1 cellular context compared by ENCODE assay signal in the genomic region with DNA sequence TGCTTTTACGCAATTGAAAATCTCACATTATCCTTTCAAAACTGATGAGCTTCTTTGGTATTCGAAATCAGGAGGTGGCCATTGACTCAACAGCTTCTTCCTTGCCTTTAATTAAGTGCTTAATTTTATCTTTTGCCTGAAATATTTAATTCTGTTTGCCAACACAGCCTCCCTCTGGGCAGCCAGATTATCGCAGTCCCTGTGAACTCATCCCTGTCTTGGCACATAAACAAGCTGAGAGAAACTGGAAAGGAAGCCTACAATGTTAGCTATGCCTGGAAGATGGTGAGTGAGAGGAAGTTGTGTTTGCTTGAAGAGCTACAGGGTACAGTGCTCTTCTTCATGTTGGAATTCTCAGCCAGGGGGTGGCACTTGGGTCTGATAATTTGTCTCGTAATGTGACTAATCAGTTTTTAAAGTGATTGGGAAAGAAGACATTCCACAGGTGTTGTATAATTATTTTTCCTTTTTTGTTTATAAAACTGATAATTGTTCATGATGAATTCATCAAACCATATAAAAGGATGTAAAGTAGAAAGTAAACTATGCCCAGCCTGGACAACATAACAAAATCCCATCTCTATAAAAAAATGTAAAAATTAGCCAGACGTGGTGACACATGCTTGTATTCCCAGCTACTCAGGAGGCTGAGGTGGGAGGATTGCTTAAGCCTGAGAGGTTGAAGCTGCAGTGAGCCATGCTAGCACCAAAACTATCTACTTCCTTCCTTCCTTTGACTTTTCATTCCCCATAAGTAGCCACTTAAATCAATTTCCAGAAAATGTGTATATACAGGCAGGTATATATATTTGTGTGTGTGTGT.
TF ChIP-seq lines count a peak whose summit lies in the region.

No MANE protein-coding gene starts in this region.

TF ChIP-seq in WTC11, 78 proteins besides CTCF, POLR2A, EP300 and RAD21 (continued from another document):
- TF ChIP-seq, protein P1, sequence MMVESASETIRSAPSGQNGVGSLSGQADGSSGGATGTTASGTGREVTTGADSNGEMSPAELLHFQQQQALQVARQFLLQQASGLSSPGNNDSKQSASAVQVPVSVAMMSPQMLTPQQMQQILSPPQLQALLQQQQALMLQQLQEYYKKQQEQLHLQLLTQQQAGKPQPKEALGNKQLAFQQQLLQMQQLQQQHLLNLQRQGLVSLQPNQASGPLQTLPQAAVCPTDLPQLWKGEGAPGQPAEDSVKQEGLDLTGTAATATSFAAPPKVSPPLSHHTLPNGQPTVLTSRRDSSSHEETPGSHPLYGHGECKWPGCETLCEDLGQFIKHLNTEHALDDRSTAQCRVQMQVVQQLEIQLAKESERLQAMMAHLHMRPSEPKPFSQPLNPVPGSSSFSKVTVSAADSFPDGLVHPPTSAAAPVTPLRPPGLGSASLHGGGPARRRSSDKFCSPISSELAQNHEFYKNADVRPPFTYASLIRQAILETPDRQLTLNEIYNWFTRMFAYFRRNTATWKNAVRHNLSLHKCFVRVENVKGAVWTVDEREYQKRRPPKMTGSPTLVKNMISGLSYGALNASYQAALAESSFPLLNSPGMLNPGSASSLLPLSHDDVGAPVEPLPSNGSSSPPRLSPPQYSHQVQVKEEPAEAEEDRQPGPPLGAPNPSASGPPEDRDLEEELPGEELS (CRISPR knock-in tag; IDR thresholded peaks at IDR 0.05), result no peak
- TF ChIP-seq NR2C2 (CRISPR knock-in tag; IDR thresholded peaks at IDR 0.05), result no peak
- TF ChIP-seq FOXP1 (CRISPR knock-in tag; IDR thresholded peaks at IDR 0.05; ENCODE audit: borderline replicate concordance), result no peak
- TF ChIP-seq MYBL2 (CRISPR knock-in tag; IDR thresholded peaks at IDR 0.05), result no peak
- TF ChIP-seq, protein P2, sequence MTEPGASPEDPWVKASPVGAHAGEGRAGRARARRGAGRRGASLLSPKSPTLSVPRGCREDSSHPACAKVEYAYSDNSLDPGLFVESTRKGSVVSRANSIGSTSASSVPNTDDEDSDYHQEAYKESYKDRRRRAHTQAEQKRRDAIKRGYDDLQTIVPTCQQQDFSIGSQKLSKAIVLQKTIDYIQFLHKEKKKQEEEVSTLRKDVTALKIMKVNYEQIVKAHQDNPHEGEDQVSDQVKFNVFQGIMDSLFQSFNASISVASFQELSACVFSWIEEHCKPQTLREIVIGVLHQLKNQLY (CRISPR knock-in tag; IDR thresholded peaks at IDR 0.05), result no peak
- TF ChIP-seq, protein P3, sequence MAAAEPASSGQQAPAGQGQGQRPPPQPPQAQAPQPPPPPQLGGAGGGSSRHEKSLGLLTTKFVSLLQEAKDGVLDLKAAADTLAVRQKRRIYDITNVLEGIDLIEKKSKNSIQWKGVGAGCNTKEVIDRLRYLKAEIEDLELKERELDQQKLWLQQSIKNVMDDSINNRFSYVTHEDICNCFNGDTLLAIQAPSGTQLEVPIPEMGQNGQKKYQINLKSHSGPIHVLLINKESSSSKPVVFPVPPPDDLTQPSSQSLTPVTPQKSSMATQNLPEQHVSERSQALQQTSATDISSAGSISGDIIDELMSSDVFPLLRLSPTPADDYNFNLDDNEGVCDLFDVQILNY (CRISPR knock-in tag; IDR thresholded peaks at IDR 0.05), result no peak
- TF ChIP-seq, protein P4, sequence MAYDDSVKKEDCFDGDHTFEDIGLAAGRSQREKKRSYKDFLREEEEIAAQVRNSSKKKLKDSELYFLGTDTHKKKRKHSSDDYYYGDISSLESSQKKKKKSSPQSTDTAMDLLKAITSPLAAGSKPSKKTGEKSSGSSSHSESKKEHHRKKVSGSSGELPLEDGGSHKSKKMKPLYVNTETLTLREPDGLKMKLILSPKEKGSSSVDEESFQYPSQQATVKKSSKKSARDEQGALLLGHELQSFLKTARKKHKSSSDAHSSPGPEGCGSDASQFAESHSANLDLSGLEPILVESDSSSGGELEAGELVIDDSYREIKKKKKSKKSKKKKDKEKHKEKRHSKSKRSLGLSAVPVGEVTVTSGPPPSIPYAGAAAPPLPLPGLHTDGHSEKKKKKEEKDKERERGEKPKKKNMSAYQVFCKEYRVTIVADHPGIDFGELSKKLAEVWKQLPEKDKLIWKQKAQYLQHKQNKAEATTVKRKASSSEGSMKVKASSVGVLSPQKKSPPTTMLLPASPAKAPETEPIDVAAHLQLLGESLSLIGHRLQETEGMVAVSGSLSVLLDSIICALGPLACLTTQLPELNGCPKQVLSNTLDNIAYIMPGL (CRISPR knock-in tag; IDR thresholded peaks at IDR 0.05), result no peak
- TF ChIP-seq NFATC4 (CRISPR knock-in tag; IDR thresholded peaks at IDR 0.05), result no peak
- TF ChIP-seq, protein P5, sequence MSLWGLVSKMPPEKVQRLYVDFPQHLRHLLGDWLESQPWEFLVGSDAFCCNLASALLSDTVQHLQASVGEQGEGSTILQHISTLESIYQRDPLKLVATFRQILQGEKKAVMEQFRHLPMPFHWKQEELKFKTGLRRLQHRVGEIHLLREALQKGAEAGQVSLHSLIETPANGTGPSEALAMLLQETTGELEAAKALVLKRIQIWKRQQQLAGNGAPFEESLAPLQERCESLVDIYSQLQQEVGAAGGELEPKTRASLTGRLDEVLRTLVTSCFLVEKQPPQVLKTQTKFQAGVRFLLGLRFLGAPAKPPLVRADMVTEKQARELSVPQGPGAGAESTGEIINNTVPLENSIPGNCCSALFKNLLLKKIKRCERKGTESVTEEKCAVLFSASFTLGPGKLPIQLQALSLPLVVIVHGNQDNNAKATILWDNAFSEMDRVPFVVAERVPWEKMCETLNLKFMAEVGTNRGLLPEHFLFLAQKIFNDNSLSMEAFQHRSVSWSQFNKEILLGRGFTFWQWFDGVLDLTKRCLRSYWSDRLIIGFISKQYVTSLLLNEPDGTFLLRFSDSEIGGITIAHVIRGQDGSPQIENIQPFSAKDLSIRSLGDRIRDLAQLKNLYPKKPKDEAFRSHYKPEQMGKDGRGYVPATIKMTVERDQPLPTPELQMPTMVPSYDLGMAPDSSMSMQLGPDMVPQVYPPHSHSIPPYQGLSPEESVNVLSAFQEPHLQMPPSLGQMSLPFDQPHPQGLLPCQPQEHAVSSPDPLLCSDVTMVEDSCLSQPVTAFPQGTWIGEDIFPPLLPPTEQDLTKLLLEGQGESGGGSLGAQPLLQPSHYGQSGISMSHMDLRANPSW (CRISPR knock-in tag; conservative IDR thresholded peaks at IDR 0.05; ENCODE audit: low read depth), result no peak
- TF ChIP-seq, protein P6, sequence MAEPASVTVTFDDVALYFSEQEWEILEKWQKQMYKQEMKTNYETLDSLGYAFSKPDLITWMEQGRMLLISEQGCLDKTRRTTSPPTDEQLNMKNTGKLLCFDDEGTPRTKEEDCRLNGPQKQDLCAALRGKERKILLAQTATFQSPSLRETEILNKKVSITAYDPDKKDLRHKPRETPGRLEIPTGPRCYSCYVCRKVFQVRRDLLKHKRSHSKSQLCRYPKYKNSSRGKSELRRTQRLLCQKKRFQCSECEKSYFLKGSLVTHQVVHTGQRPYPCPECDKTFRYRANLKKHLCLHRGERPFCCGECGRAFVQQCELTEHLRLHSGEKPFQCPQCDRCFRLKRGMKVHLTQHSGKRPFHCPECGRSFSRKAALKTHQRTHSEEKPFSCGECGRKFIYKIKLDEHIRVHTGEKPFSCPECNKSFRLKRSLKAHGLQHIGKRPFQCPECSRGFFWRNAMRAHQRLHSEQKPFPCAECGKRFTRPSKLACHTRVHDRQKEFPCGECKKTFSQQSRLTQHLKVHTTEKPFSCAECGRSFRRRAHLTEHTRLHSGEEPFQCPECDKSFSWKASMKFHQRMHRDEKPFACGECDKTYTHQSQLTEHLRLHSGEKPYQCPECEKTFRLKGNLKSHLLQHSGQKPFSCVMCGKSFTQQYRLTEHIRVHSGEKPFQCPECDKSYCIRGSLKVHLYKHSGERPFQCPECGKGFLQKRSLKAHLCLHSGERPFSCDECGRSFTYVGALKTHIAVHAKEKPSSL (CRISPR knock-in tag; conservative IDR thresholded peaks at IDR 0.05), result no peak
- no peak for TF ChIP-seq ETV6 (CRISPR knock-in tag; IDR thresholded peaks at IDR 0.05)
TF ChIP-seq in WTC11: peak in this region for 0.
